Comparison of ENCODE assay signal across 24 cellular contexts in the genomic region with DNA sequence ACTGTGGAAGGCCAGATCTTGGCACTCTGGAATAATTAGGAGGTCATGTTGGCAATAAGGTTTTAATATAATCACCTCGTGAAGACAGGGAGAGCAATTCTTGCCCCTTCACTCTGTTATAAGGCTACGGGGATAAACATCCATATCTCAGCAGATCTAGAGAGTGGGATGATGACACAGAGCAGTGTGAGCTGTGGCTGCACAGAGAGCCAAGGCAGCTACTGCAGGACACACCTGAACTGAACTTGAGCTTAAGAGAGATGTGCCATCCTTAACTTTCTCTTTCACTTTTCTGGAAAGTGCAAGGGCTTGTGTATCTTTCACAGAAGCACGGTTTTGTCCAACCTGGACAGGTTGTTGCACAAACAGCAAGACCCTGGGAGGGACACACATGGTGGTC.
DNase-seq lines count a peak whose midpoint lies in the region; ATAC-seq, FAIRE-seq and TF ChIP-seq lines count a peak whose summit lies in the region.
"Had no signal": no experiment of that assay in that cellular context is flagged by ENCODE, and none has a peak within 500 bp of the region (broad histone marks: within the 10 kb centered on the region; RNA-seq: fewer than 3 reads in every experiment).

No MANE protein-coding gene starts in this region.

- no peaks in the 10 kb centered on the region for H3K27me3 ChIP-seq in thyroid gland
- H3K27me3 ChIP-seq: heart left ventricle, pancreas, right atrium auricular region, SJSA1, upper lobe of right lung had no signal

- no peaks in the 10 kb centered on the region for H3K36me3 Mint-ChIP-seq in stimulated activated effector memory CD8-positive, alpha-beta T cell treated with anti-CD3 and anti-CD28 coated beads, Interleukin-12 subunit alpha, Interleukin-12 subunit beta, amount 100 ng/mL, for 72 hours
- H3K36me3 Mint-ChIP-seq: mesothelial cell of epicardium, natural killer cell had no signal

- no peak overlapping the region for H3K27ac ChIP-seq in thyroid gland
- H3K27ac ChIP-seq: epithelial cell of prostate, heart left ventricle, left ventricle myocardium inferior, pancreas, right atrium auricular region, SJSA1, upper lobe of right lung had no signal

- peaks cover 22% of the 10 kb centered on the region for H3K4me1 Mint-ChIP-seq in stimulated activated naive CD8-positive, alpha-beta T cell treated with anti-CD3 and anti-CD28 coated beads, Interleukin-15, amount 100 ng/mL, for 72 hours
- H3K4me1 Mint-ChIP-seq in stimulated activated effector memory CD8-positive, alpha-beta T cell treated with anti-CD3 and anti-CD28 coated beads, Interleukin-12 subunit alpha, Interleukin-12 subunit beta, amount 100 ng/mL, for 72 hours, result peaks cover 9% of the 10 kb centered on the region
- H3K4me1 Mint-ChIP-seq: mesothelial cell of epicardium had no signal

- no peak overlapping the region for H3K4me3 Mint-ChIP-seq in stimulated activated naive CD8-positive, alpha-beta T cell treated with anti-CD3 and anti-CD28 coated beads, Interleukin-15, amount 100 ng/mL, for 72 hours
- no peak overlapping the region for H3K4me3 Mint-ChIP-seq in stimulated activated effector memory CD8-positive, alpha-beta T cell treated with anti-CD3 and anti-CD28 coated beads, Interleukin-12 subunit alpha, Interleukin-12 subunit beta, amount 100 ng/mL, for 72 hours
- H3K4me3 Mint-ChIP-seq: mesothelial cell of epicardium, natural killer cell had no signal

- ATAC-seq in activated CD4-positive, CD25-positive, alpha-beta regulatory T cell treated with anti-CD3 and anti-CD28 coated beads, Interleukin-2, amount 50 U/mL, for 24 hours, result peak; percentile 71 to 79
- ATAC-seq in stimulated activated naive CD8-positive, alpha-beta T cell treated with anti-CD3 and anti-CD28 coated beads, Interleukin-15, amount 100 ng/mL, for 72 hours, result peak; percentile 58
- ATAC-seq in stimulated activated naive CD8-positive, alpha-beta T cell treated with anti-CD3 and anti-CD28 coated beads, Interleukin-15, Interleukin-2, amounts not matched to agents 100 U/mL and 50 U/mL, for 24 hours, result no peak
- ATAC-seq in stimulated activated effector memory CD8-positive, alpha-beta T cell treated with anti-CD3 and anti-CD28 coated beads, Interleukin-12 subunit alpha, Interleukin-12 subunit beta, amount 100 ng/mL, for 72 hours, result peak; percentile 67
- ATAC-seq: heart left ventricle, K562, pancreas, upper lobe of right lung had no signal

- no peaks in the 10 kb centered on the region for H3K4me1 ChIP-seq in thyroid gland
- H3K4me1 ChIP-seq: heart left ventricle, left ventricle myocardium inferior, pancreas, right atrium auricular region, SJSA1, upper lobe of right lung had no signal

- no peaks in the 10 kb centered on the region for H3K9me3 Mint-ChIP-seq in stimulated activated naive CD8-positive, alpha-beta T cell treated with anti-CD3 and anti-CD28 coated beads, Interleukin-15, amount 100 ng/mL, for 72 hours
- H3K9me3 Mint-ChIP-seq in stimulated activated effector memory CD8-positive, alpha-beta T cell treated with anti-CD3 and anti-CD28 coated beads, Interleukin-12 subunit alpha, Interleukin-12 subunit beta, amount 100 ng/mL, for 72 hours, result no peaks in the 10 kb centered on the region
- H3K9me3 Mint-ChIP-seq: mesothelial cell of epicardium, natural killer cell had no signal

- peaks cover 9% of the 10 kb centered on the region for H3K27me3 Mint-ChIP-seq in stimulated activated naive CD8-positive, alpha-beta T cell treated with anti-CD3 and anti-CD28 coated beads, Interleukin-15, amount 100 ng/mL, for 72 hours

- TF ChIP-seq POLR2A in thyroid gland (IDR thresholded peaks at IDR 0.05), result no peak

- FAIRE-seq in RCC 7860 (lab: Jason Lieb, UNC), result no peak
- FAIRE-seq: K562, pancreas had no signal

- no peak for TF ChIP-seq CTCF in WI38 (IDR thresholded peaks at IDR 0.05; ENCODE audit: low read depth, low read length)
- no peak for TF ChIP-seq CTCF in thyroid gland (IDR thresholded peaks at IDR 0.05)

- H3K9me3 ChIP-seq in thyroid gland, result no peaks in the 10 kb centered on the region
- H3K9me3 ChIP-seq: heart left ventricle, left ventricle myocardium inferior, pancreas, right atrium auricular region, SJSA1, upper lobe of right lung had no signal

- DNase-seq in activated CD4-positive, CD25-positive, alpha-beta regulatory T cell (lab: John Stamatoyannopoulos, UW), result no peak
- DNase-seq in stimulated activated naive CD8-positive, alpha-beta T cell treated with anti-CD3 and anti-CD28 coated beads, Interleukin-15, amount 100 ng/mL, for 72 hours, result no peak
- no peak for DNase-seq in stimulated activated naive CD8-positive, alpha-beta T cell treated with anti-CD3 and anti-CD28 coated beads, Interleukin-15, Interleukin-2, amounts not matched to agents 100 U/mL and 50 U/mL, for 24 hours
- DNase-seq in stimulated activated effector memory CD8-positive, alpha-beta T cell treated with anti-CD3 and anti-CD28 coated beads, Interleukin-12 subunit alpha, Interleukin-12 subunit beta, amount 100 ng/mL, for 72 hours (ENCODE audit: low spot score in 2 of 2), result no peak
- no peak for DNase-seq in RCC 7860 (ENCODE audit: low spot score)
- no peak for DNase-seq in thyroid gland
- DNase-seq: 8988T, cerebellar nuclear complex, heart left ventricle, left ventricle myocardium inferior, natural killer cell, NCI-H2029, NCI-H226, NCI-H82, pancreas, T1000, upper lobe of right lung had no signal

- no peaks in the 10 kb centered on the region for H3K36me3 ChIP-seq in thyroid gland
- H3K36me3 ChIP-seq: heart left ventricle, left ventricle myocardium inferior, pancreas, right atrium auricular region, SJSA1, upper lobe of right lung had no signal

- intact Hi-C loops in thyroid gland (cut with DNase I), result no loop called here

- H3K4me3 ChIP-seq in WI38 (ENCODE audit: low read depth, low read length), result peak overlapping the region; percentile 28
- H3K4me3 ChIP-seq in thyroid gland (replicated peaks in 1 of 3), result no peak overlapping the region
- H3K4me3 ChIP-seq: heart left ventricle, K562, left ventricle myocardium inferior, pancreas, right atrium auricular region, SJSA1, upper lobe of right lung had no signal

- no peak overlapping the region for H3K27ac Mint-ChIP-seq in stimulated activated naive CD8-positive, alpha-beta T cell treated with anti-CD3 and anti-CD28 coated beads, Interleukin-15, amount 100 ng/mL, for 72 hours
- H3K27ac Mint-ChIP-seq in stimulated activated effector memory CD8-positive, alpha-beta T cell treated with anti-CD3 and anti-CD28 coated beads, Interleukin-12 subunit alpha, Interleukin-12 subunit beta, amount 100 ng/mL, for 72 hours, result no peak overlapping the region
- H3K27ac Mint-ChIP-seq: mesothelial cell of epicardium, natural killer cell had no signal

- 75 to 86% methylated on average over 3 of the region's 3 CpGs for WGBS in thyroid gland, 2 donors
